Comparison of ENCODE assay signal across 20 cellular contexts in the genomic region with DNA sequence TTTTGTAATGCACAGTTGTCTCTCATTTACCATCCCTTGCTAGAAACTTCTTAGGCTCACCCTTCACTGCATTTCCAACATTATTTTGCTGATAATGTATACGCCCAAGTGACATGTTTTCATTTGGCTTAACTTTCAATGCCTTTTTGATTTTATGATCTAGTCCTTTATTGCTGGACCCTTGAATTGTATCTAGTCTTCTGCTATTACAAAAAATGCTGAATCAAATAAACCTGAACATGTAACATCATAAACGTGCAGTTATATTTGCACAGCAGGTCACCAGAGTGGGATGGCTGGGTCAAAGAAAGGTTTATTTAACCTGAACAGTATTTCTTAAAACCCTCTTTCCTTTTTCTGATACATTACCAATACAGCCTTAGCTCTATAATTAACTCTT.
DNase-seq lines count a peak whose midpoint lies in the region; ATAC-seq, FAIRE-seq and TF ChIP-seq lines count a peak whose summit lies in the region.
"Had no signal": no experiment of that assay in that cellular context is flagged by ENCODE, and none has a peak within 500 bp of the region (broad histone marks: within the 10 kb centered on the region; RNA-seq: fewer than 3 reads in every experiment).

No MANE protein-coding gene starts in this region.

- DNase-seq in A549 (ENCODE audit: low read depth in 1 of 2, low spot score in 1 of 2): no peak
- DNase-seq in HEK293T (ENCODE audit: extremely low spot score): no peak
- DNase-seq in left colon: no peak
- no peak for DNase-seq in effector CD8-positive, alpha-beta T cell (lab: John Stamatoyannopoulos, UW)
- no peak for DNase-seq in NCI-H2081 treated with DMSO at 0.1 percent for 48 hours (lab: John Stamatoyannopoulos, UW)
- no peak for DNase-seq in LoVo (ENCODE audit: low spot score)
- DNase-seq: BE2C; CD4-positive, alpha-beta memory T cell; DMS153; DMS79 treated with DMSO at 0.1 percent for 48 hours; EL had no signal

- no peak for TF ChIP-seq POLR2A in A549 (IDR thresholded peaks at IDR 0.05; ENCODE audit: low read length)

- H3K27ac ChIP-seq in A549 (no peak overlapping the region), VCaP (peak overlapping the region; percentile 54)
- H3K27ac ChIP-seq: C4-2B, HL-60 had no signal

- no peak for TF ChIP-seq RAD21 in A549 (conservative IDR thresholded peaks at IDR 0.05 in 1 of 2, IDR thresholded peaks at IDR 0.05 in 1 of 2)

- CTCF ChIA-PET in A549 (lab: Yijun Ruan, JAX) (no interaction called here), HEK293T (lab: Yijun Ruan, JAX) (no interaction called here)

- H3K4me1 ChIP-seq in A549: no peaks in the 10 kb centered on the region
- H3K4me1 ChIP-seq: HAP-1 had no signal

- TF ChIP-seq CTCF in A549 (IDR thresholded peaks at IDR 0.05): no peak
- TF ChIP-seq CTCF in VCaP (conservative IDR thresholded peaks at IDR 0.05): no peak

- intact Hi-C loops in left colon (cut with DNase I, micrococcal nuclease): no loop called here

- no peak overlapping the region for H3K4me3 ChIP-seq in A549
- H3K4me3 ChIP-seq: HAP-1 had no signal

- H3K4me2 ChIP-seq in A549: no peak overlapping the region

- ATAC-seq in A549: no peak
- ATAC-seq in left colon: peak; percentile 39
- no peak for ATAC-seq in HG03280 (IDR thresholded peaks at IDR 0.05; ENCODE audit: unreplicated experiment)

- no peak for TF ChIP-seq EP300 in A549 (IDR thresholded peaks at IDR 0.05)

- POLR2A ChIA-PET in A549 (lab: Yijun Ruan, JAX) (no interaction called here), HEK293T (lab: Yijun Ruan, JAX) (no interaction called here)

- H3K9me3 ChIP-seq in A549: 0 out of 3 replicates have a peak, but pooled peaks cover 8% of the 10 kb centered on the region
- H3K9me3 ChIP-seq: BE2C, HAP-1 had no signal

- WGBS in A549 (ENCODE audit: missing lambda C conversion rate): 76% methylated on average over 2 of the region's 2 CpGs

- FAIRE-seq in A549 (lab: Jason Lieb, UNC): no peak
- FAIRE-seq: G401.6, GM12891, GM19239, H1 had no signal

TF ChIP-seq in A549, 52 proteins besides CTCF, POLR2A, EP300 and RAD21:
- TF ChIP-seq MAFK (IDR thresholded peaks at IDR 0.05; ENCODE audit: partially characterized antibody): peak; percentile 11
- TF ChIP-seq ZFP36 (IDR thresholded peaks at IDR 0.05; ENCODE audit: borderline replicate concordance, partially characterized antibody): no peak

TF ChIP-seq in HEK293T, 16 proteins besides CTCF, POLR2A, EP300 and RAD21:
- TF ChIP-seq FOXK2 (IDR thresholded peaks at IDR 0.05): no peak
- no peak for TF ChIP-seq SUZ12 (IDR thresholded peaks at IDR 0.05)
- 0 out of 2 replicates have a peak, but pooled peaks have one; percentile 31 for TF ChIP-seq ZNF384 (IDR thresholded peaks at IDR 0.05)
- TF ChIP-seq NFRKB (IDR thresholded peaks at IDR 0.05): no peak
- TF ChIP-seq L3MBTL2 (conservative IDR thresholded peaks at IDR 0.05): no peak
- TF ChIP-seq FOXM1 (IDR thresholded peaks at IDR 0.05; ENCODE audit: borderline replicate concordance): 0 out of 2 replicates have a peak, but pooled peaks have one; percentile 12
- TF ChIP-seq SP1 (IDR thresholded peaks at IDR 0.05): no peak
- TF ChIP-seq CTBP1 (IDR thresholded peaks at IDR 0.05; ENCODE audit: borderline replicate concordance): peak; percentile 89
- no peak for TF ChIP-seq BHLHE40 (IDR thresholded peaks at IDR 0.05; ENCODE audit: borderline replicate concordance)
- no peak for TF ChIP-seq ARNT (IDR thresholded peaks at IDR 0.05)
- TF ChIP-seq LEF1 (IDR thresholded peaks at IDR 0.05; ENCODE audit: borderline replicate concordance): no peak
- no peak for TF ChIP-seq FOXA1 (IDR thresholded peaks at IDR 0.05)
- no peak for TF ChIP-seq TARDBP (IDR thresholded peaks at IDR 0.05)
- TF ChIP-seq HDGF (IDR thresholded peaks at IDR 0.05; ENCODE audit: borderline replicate concordance): no peak
- TF ChIP-seq, protein P1, sequence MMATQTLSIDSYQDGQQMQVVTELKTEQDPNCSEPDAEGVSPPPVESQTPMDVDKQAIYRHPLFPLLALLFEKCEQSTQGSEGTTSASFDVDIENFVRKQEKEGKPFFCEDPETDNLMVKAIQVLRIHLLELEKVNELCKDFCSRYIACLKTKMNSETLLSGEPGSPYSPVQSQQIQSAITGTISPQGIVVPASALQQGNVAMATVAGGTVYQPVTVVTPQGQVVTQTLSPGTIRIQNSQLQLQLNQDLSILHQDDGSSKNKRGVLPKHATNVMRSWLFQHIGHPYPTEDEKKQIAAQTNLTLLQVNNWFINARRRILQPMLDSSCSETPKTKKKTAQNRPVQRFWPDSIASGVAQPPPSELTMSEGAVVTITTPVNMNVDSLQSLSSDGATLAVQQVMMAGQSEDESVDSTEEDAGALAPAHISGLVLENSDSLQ (IDR thresholded peaks at IDR 0.05): peak; percentile 36
- no peak for TF ChIP-seq ELF4 (IDR thresholded peaks at IDR 0.05)
